Comparison of ENCODE assay signal across 16 cellular contexts in the genomic region with DNA sequence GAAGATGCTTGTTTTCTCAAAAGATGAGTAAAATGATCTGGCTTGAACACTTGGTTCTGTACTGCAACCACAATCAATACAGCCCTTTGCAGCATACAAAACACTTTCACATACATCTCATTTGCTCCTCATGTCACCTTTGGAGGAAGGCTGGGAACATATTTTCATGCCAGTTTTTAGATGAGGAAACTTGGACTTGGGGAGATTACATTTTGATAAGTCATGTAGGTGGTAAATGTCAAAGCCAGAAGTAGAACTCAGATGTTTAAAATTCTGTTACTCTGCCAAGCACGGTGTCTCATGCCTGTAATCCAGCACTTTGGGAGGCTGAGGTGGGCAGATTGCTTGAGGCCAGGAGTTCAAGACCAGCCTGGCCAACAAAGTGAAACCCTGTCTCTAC.
A peak's percentile ranks its signal among the peaks of the same experiment; 100 is the strongest.
DNase-seq lines count a peak whose midpoint lies in the region; ATAC-seq and TF ChIP-seq lines count a peak whose summit lies in the region.
"Had no signal": no experiment of that assay in that cellular context is flagged by ENCODE, and none has a peak within 500 bp of the region (broad histone marks: within the 10 kb centered on the region; RNA-seq: fewer than 3 reads in every experiment).

No MANE protein-coding gene starts in this region.

- no peak overlapping the region for H3K4me3 Mint-ChIP-seq in activated naive CD4-positive, alpha-beta T cell treated with anti-CD3 and anti-CD28 coated beads for 36 hours
- H3K4me3 Mint-ChIP-seq: H9, neural crest cell had no signal

- DNase-seq in M059J (ENCODE audit: low read depth) (peak; percentile 70), mammary epithelial cell (peak; percentile 20), osteoblast (ENCODE audit: insufficient read length, low spot score, missing footprints) (no peak), SKM-1 (lab: John Stamatoyannopoulos, UW; ENCODE audit: unreplicated experiment) (no peak)
- DNase-seq in activated naive CD4-positive, alpha-beta T cell treated with anti-CD3 and anti-CD28 coated beads for 36 hours = no peak
- no peak for DNase-seq in effector CD4-positive, alpha-beta T cell
- DNase-seq: activated CD8-positive, alpha-beta memory T cell treated with anti-CD3 and anti-CD28 coated beads for 24 hours; activated effector memory CD4-positive, alpha-beta T cell treated with anti-CD3 and anti-CD28 coated beads, Interleukin-2, amount 50 U/mL, for 16 hours; H9; NCI-H1694 treated with DMSO at 0.1 percent for 48 hours; retina; SHP77 treated with DMSO at 0.1 percent for 48 hours had no signal

- in situ Hi-C loops in mammary epithelial cell (cut with MboI; ENCODE audit: low sequenced_read_pairs in 2 of 2) = loop anchor here in 1 of 2 donors (10.0 kb wide), 1 partner anchor 97 kb away; no protein-coding TSS in a partner anchor

- H3K79me2 ChIP-seq in ACC112 (ENCODE audit: control insufficient read depth, insufficient read depth, low read length, unreplicated experiment) (no peaks in the 10 kb centered on the region), mammary epithelial cell (ENCODE audit: insufficient read depth, low read length) (peaks cover 22% of the 10 kb centered on the region), osteoblast (ENCODE audit: insufficient read depth, low read length) (peaks cover 19% of the 10 kb centered on the region)

- WGBS in mammary epithelial cell (ENCODE audit: low coverage, missing lambda C conversion rate) = 8% methylated on average over 1 of the region's 1 CpG

- intact Hi-C loops in mammary epithelial cell (cut with micrococcal nuclease) = loop anchor here (2.0 kb wide), 1 partner anchor 43 kb away; no protein-coding TSS in a partner anchor
- intact Hi-C loops in activated naive CD4-positive, alpha-beta T cell treated with anti-CD3 and anti-CD28 coated beads for 36 hours (cut with micrococcal nuclease) = no loop called here

- H3K36me3 Mint-ChIP-seq in activated naive CD4-positive, alpha-beta T cell treated with anti-CD3 and anti-CD28 coated beads for 36 hours (ENCODE audit: low read depth) = peaks cover 24% of the 10 kb centered on the region

- no peaks in the 10 kb centered on the region for H3K9me3 ChIP-seq in mammary epithelial cell (replicated peaks; ENCODE audit: insufficient read depth, low read length)
- H3K9me3 ChIP-seq in osteoblast (ENCODE audit: low read depth, low read length) = no peaks in the 10 kb centered on the region

- BruUV-seq in mammary epithelial cell (replicated peaks; lab: Mats Ljungman, UMichigan) = no TSS peak

- H3K36me3 ChIP-seq in ACC112 (ENCODE audit: insufficient read depth, low read length) (peaks cover 5% of the 10 kb centered on the region), mammary epithelial cell (ENCODE audit: insufficient read depth, low read length) (peaks cover 53% of the 10 kb centered on the region), osteoblast (ENCODE audit: insufficient read depth, low read length) (peaks cover 83% of the 10 kb centered on the region)

- no peaks in the 10 kb centered on the region for H3K9me3 Mint-ChIP-seq in activated naive CD4-positive, alpha-beta T cell treated with anti-CD3 and anti-CD28 coated beads for 36 hours
- H3K9me3 Mint-ChIP-seq: H9, neural crest cell had no signal

- H4K20me1 ChIP-seq in mammary epithelial cell (ENCODE audit: insufficient read depth, low read length) = no peaks in the 10 kb centered on the region
- H4K20me1 ChIP-seq in osteoblast (ENCODE audit: insufficient read depth, low read length) = no peaks in the 10 kb centered on the region

- H3K4me1 Mint-ChIP-seq in activated naive CD4-positive, alpha-beta T cell treated with anti-CD3 and anti-CD28 coated beads for 36 hours (ENCODE audit: low read depth) = peaks cover 19% of the 10 kb centered on the region

- H3K27ac ChIP-seq in ACC112 (ENCODE audit: low read depth, low read length) = peak overlapping the region; percentile 97
- H3K27ac ChIP-seq in mammary epithelial cell (ENCODE audit: insufficient read depth, low read depth, low read length) = peak overlapping the region; percentile 86
- H3K27ac ChIP-seq in osteoblast (ENCODE audit: low read depth, low read length) = peak overlapping the region; percentile 96

- no peak for TF ChIP-seq CTCF in mammary epithelial cell (conservative IDR thresholded peaks at IDR 0.05 in 1 of 2, IDR thresholded peaks at IDR 0.05 in 1 of 2; ENCODE audit: extremely low read depth in 1 of 2, insufficient read depth in 1 of 2, low read depth in 1 of 2, low read length in 2 of 2)
- no peak for TF ChIP-seq CTCF in osteoblast (IDR thresholded peaks at IDR 0.05; ENCODE audit: extremely low read depth, low read depth, low read length)

- H3K27me3 ChIP-seq in ACC112 (ENCODE audit: insufficient read depth, low read length) (no peaks in the 10 kb centered on the region), mammary epithelial cell (ENCODE audit: insufficient read depth, low read length) (no peaks in the 10 kb centered on the region), osteoblast (ENCODE audit: insufficient read depth, low read length) (no peaks in the 10 kb centered on the region)

- H3K4me3 ChIP-seq in ACC112 (ENCODE audit: low read depth, low read length) = no peak overlapping the region
- no peak overlapping the region for H3K4me3 ChIP-seq in mammary epithelial cell (replicated peaks in 1 of 3; ENCODE audit: insufficient read depth in 1 of 3, low read depth in 2 of 3, low read length in 3 of 3)
- H3K4me3 ChIP-seq in osteoblast (ENCODE audit: insufficient read depth, low read length) = no peak overlapping the region

- dilution Hi-C loops in mammary epithelial cell (cut with HindIII; ENCODE audit: low sequenced_read_pairs) = no loop called here

- H3K9ac ChIP-seq in mammary epithelial cell (ENCODE audit: insufficient read depth, low read length) = no peak overlapping the region

- no peak overlapping the region for H3K27ac Mint-ChIP-seq in activated naive CD4-positive, alpha-beta T cell treated with anti-CD3 and anti-CD28 coated beads for 36 hours

- H3K4me2 ChIP-seq in mammary epithelial cell (ENCODE audit: insufficient read depth, low read depth, low read length) (no peak overlapping the region), osteoblast (ENCODE audit: insufficient read depth, low read length) (no peak overlapping the region)

- H3K4me1 ChIP-seq in ACC112 (ENCODE audit: control insufficient read depth, insufficient read depth, low read length, unreplicated experiment) (peaks cover 54% of the 10 kb centered on the region), mammary epithelial cell (ENCODE audit: insufficient read depth, low read length) (peaks cover 33% of the 10 kb centered on the region), osteoblast (ENCODE audit: insufficient read depth, low read length) (peaks cover 59% of the 10 kb centered on the region)

- H3K27me3 Mint-ChIP-seq in activated naive CD4-positive, alpha-beta T cell treated with anti-CD3 and anti-CD28 coated beads for 36 hours (ENCODE audit: low read depth) = no peaks in the 10 kb centered on the region

- ATAC-seq in HG02678 (IDR thresholded peaks at IDR 0.05; ENCODE audit: unreplicated experiment) = no peak
- ATAC-seq: esophagus mucosa had no signal

- no peak overlapping the region for H2AFZ ChIP-seq in ACC112 (ENCODE audit: low read length, unreplicated experiment)
- H2AFZ ChIP-seq in mammary epithelial cell (ENCODE audit: low read depth, low read length) = no peak overlapping the region
- H2AFZ ChIP-seq in osteoblast (ENCODE audit: low read length) = no peak overlapping the region

- CTCF ChIA-PET in mammary epithelial cell (lab: Charles Lee; ENCODE audit: low non-redundant PET) = no interaction called here
- CTCF ChIA-PET in activated naive CD4-positive, alpha-beta T cell treated with anti-CD3 and anti-CD28 coated beads for 36 hours (lab: Charles Lee) = no interaction called here

Comparison
In these comparisons a context has a peak if more than half of its experiments do, and no peak if none do; other contexts are left out.
1. DNase-seq: peak in M059J (single experiment) and mammary epithelial cell (single experiment); none in osteoblast (single experiment), activated naive CD4-positive, alpha-beta T cell treated with anti-CD3 and anti-CD28 coated beads for 36 hours (single experiment), SKM-1 (single experiment) and effector CD4-positive, alpha-beta T cell (single experiment).
2. Peak in every context shown above with its lines, with median percentiles within 50 percentile points of each other: H3K27ac ChIP-seq.